In the genomic region with DNA sequence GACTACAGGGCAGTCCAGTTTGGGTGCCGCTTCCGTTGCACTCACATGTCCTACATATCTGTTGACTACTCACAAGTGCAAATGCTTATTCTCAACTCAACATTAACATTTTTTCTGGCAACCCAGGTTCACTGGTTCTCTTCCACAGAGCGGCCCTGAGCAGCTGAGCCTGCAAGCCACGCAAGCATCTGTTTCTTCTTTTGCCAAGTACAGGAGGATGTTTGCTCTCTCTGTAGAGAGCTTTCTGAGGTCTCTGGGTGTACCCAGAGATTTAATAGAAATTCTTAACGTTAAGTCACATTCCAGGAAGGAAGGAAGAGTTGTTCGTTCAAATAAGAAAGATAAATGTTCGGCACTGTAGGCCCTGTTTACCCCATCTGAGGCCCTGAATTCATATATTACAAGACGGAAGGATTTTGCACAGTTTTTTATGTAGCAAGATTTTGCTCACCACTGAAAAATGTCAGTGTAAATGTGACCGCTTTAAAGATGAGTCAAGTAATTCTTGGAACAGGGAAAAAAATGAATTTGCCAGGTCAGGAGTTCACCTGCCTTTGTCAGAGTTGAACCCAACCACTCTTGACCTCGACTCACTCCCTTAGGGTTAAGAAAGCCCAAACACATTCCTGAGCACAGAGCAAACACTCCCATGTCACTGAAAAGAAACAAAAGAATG, we compare ENCODE assay signal across 1 cellular context.
TF ChIP-seq lines count a peak whose summit lies in the region.

No MANE protein-coding gene starts in this region.

TF ChIP-seq in SK-N-SH, 30 proteins besides CTCF, POLR2A, EP300 and RAD21 (continued from another document):
- no peak for TF ChIP-seq MAX (IDR thresholded peaks at IDR 0.05; ENCODE audit: low read depth)
- peak; percentile 94 for TF ChIP-seq RXRA (IDR thresholded peaks at IDR 0.05; ENCODE audit: borderline replicate concordance, low read depth)
- TF ChIP-seq NFIC (IDR thresholded peaks at IDR 0.05; ENCODE audit: borderline replicate concordance), result peak; percentile 26; the same call in 1 of the 2 replicates
- TF ChIP-seq ELF1 (IDR thresholded peaks at IDR 0.05), result no peak
- no peak for TF ChIP-seq FOXJ3 (CRISPR knock-in tag; IDR thresholded peaks at IDR 0.05)
